In genomic region chr1:236011641-236012040, GRCh38 we compare ENCODE assay signal across 20 cellular contexts. TPM values are rescaled to one million over a fixed set of nuclear protein-coding genes. Genes with fewer than 3 reads are reported as not detected.
A peak's percentile ranks its signal among the peaks of the same experiment; 100 is the strongest.
DNase-seq lines count a peak whose midpoint lies in the region; ATAC-seq, FAIRE-seq and TF ChIP-seq lines count a peak whose summit lies in the region.
"Had no signal": no experiment of that assay in that cellular context is flagged by ENCODE, and none has a peak within 500 bp of the region (broad histone marks: within the 10 kb centered on the region; RNA-seq: fewer than 3 reads in every experiment).

No MANE protein-coding gene starts in this region.

- peaks cover 68% of the 10 kb centered on the region for H3K36me3 Mint-ChIP-seq in nephron (ENCODE audit: low read depth)
- H3K36me3 Mint-ChIP-seq in natural killer cell = no peaks in the 10 kb centered on the region

- H3K9me3 ChIP-seq in Peyer's patch = no peaks in the 10 kb centered on the region
- no peaks in the 10 kb centered on the region for H3K9me3 ChIP-seq in endothelial cell of umbilical vein (replicated peaks; ENCODE audit: control insufficient read depth, insufficient read depth, low read length)
- H3K9me3 ChIP-seq in suprapubic skin = no peaks in the 10 kb centered on the region
- H3K9me3 ChIP-seq in small intestine (ENCODE audit: control insufficient read depth, low read depth) = no peaks in the 10 kb centered on the region

- DNase-seq in Peyer's patch (no peak), endothelial cell of umbilical vein (ENCODE audit: low read depth, low spot score) (no peak), suprapubic skin (ENCODE audit: low spot score in 2 of 2) (no peak), natural killer cell (no peak), small intestine (no peak), NCI-H1417 treated with DMSO at 0.1 percent for 48 hours (lab: John Stamatoyannopoulos, UW) (no peak)
- DNase-seq: CD4-positive, alpha-beta T cell; H7; MV-4-11; NCI-H1417; NCI-H2029 treated with DMSO at 0.1 percent for 48 hours; NCI-H510A; NCI-H82 had no signal

- no peaks in the 10 kb centered on the region for H3K9me1 ChIP-seq in endothelial cell of umbilical vein (replicated peaks; ENCODE audit: control insufficient read depth, extremely low read depth, insufficient read depth, low read length)

- no peaks in the 10 kb centered on the region for H4K20me1 ChIP-seq in endothelial cell of umbilical vein (replicated peaks; ENCODE audit: control insufficient read depth, extremely low read depth, insufficient read depth, low read length)

- TF ChIP-seq CTCF in Peyer's patch (IDR thresholded peaks at IDR 0.05) = no peak
- no peak for TF ChIP-seq CTCF in endothelial cell of umbilical vein (IDR thresholded peaks at IDR 0.05; ENCODE audit: extremely low read depth in 1 of 2, insufficient read depth in 1 of 2, low read depth in 1 of 2, low read length in 2 of 2)
- no peak for TF ChIP-seq CTCF in nephron (IDR thresholded peaks at IDR 0.05; ENCODE audit: unreplicated experiment in 3 of 3)
- TF ChIP-seq CTCF in suprapubic skin (IDR thresholded peaks at IDR 0.05) = no peak
- TF ChIP-seq CTCF in natural killer cell (IDR thresholded peaks at IDR 0.05) = no peak

- H3K27me3 Mint-ChIP-seq in nephron (ENCODE audit: low read depth) (no peaks in the 10 kb centered on the region), natural killer cell (ENCODE audit: low read depth in 2 of 2) (peaks cover 7 to 13% of the 10 kb centered on the region in 2 donors)
- H3K27me3 Mint-ChIP-seq: CD4-positive, alpha-beta T cell had no signal

- dilution Hi-C loops in endothelial cell of umbilical vein (cut with MboI; ENCODE audit: extremely low pct_ligation_motif_present, low sequenced_read_pairs) = no loop called here

- no peaks in the 10 kb centered on the region for H3K9me3 Mint-ChIP-seq in nephron
- no peaks in the 10 kb centered on the region for H3K9me3 Mint-ChIP-seq in natural killer cell
- H3K9me3 Mint-ChIP-seq: CD4-positive, alpha-beta T cell had no signal

- WGBS in suprapubic skin = 90% methylated on average over 11 of the region's 11 CpGs
- 92 to 94% (median 93%) methylated on average over 11 of the region's 11 CpGs for WGBS in small intestine, 3 donors

- FAIRE-seq in endothelial cell of umbilical vein (lab: Jason Lieb, UNC) (no peak), small intestine (lab: Jason Lieb, UNC) (no peak)
- FAIRE-seq: GM19239, HTR-8/SVneo had no signal

- H3K4me1 ChIP-seq in Peyer's patch (no peaks in the 10 kb centered on the region), endothelial cell of umbilical vein (ENCODE audit: control insufficient read depth, extremely low read depth, insufficient read depth, low read length) (peaks cover 18% of the 10 kb centered on the region), suprapubic skin (peaks cover 31% of the 10 kb centered on the region), small intestine (ENCODE audit: control insufficient read depth in 2 of 2, insufficient read depth in 1 of 2, low read depth in 1 of 2, low read length in 1 of 2) (no peaks in the 10 kb centered on the region)

- CTCF ChIA-PET in endothelial cell of umbilical vein (lab: Charles Lee) = interaction anchor here (1.7 kb wide), 1 partner anchor 10 kb away, joined by 3 read pairs; no protein-coding TSS in a partner anchor

- no TSS peak for BruUV-seq in endothelial cell of umbilical vein (replicated peaks; lab: Mats Ljungman, UMichigan)

- H3K4me3 ChIP-seq in Peyer's patch (no peak overlapping the region), endothelial cell of umbilical vein (replicated peaks in 1 of 3; ENCODE audit: insufficient read depth in 1 of 3, low read depth in 1 of 3, low read length in 3 of 3) (no peak overlapping the region), suprapubic skin (no peak overlapping the region), small intestine (ENCODE audit: low read depth in 1 of 2, low read length in 2 of 2) (no peak overlapping the region)
- H3K4me3 ChIP-seq: SK-N-MC had no signal

- peaks cover 27% of the 10 kb centered on the region for H3K4me1 Mint-ChIP-seq in nephron
- H3K4me1 Mint-ChIP-seq in natural killer cell = no peaks in the 10 kb centered on the region

- H3K27ac Mint-ChIP-seq in nephron (peak overlapping the region in 2 of 3 experiments; percentile 63 to 75), natural killer cell (no peak overlapping the region)
- H3K27ac Mint-ChIP-seq: CD4-positive, alpha-beta T cell had no signal

- H3K27ac ChIP-seq in Peyer's patch (peak overlapping the region in 3 of 4 donors; percentile 17 to 28 (median 20)), endothelial cell of umbilical vein (ENCODE audit: insufficient read depth, low read depth, low read length) (no peak overlapping the region), suprapubic skin (peak overlapping the region; percentile 32), small intestine (ENCODE audit: low read depth in 1 of 2, low read length in 1 of 2) (peak overlapping the region in 1 of 2 donors; percentile 41)
- H3K27ac ChIP-seq: HL-60, SK-N-MC had no signal

- no peak overlapping the region for H2AFZ ChIP-seq in endothelial cell of umbilical vein (ENCODE audit: low read depth, low read length)

- intact Hi-C loops in endothelial cell of umbilical vein (cut with micrococcal nuclease) = no loop called here
- intact Hi-C loops in natural killer cell (cut with micrococcal nuclease) = no loop called here

- POLR2A ChIA-PET in endothelial cell of umbilical vein (lab: Charles Lee) = no interaction called here

- H3K36me3 ChIP-seq in Peyer's patch = peaks cover 0 to 24% (median 0%) of the 10 kb centered on the region in 3 donors
- peaks cover 0 to 19% of the 10 kb centered on the region in 2 experiments for H3K36me3 ChIP-seq in endothelial cell of umbilical vein (ENCODE audit: control insufficient read depth in 2 of 2, extremely low read depth in 1 of 2, insufficient read depth in 2 of 2, low read length in 2 of 2)
- peaks cover 9% of the 10 kb centered on the region for H3K36me3 ChIP-seq in suprapubic skin
- H3K36me3 ChIP-seq in small intestine (ENCODE audit: control insufficient read depth in 2 of 2, insufficient read depth in 2 of 2, low read length in 2 of 2) = peaks cover 0 to 3% of the 10 kb centered on the region in 2 donors

- H3K4me3 Mint-ChIP-seq in nephron = no peak overlapping the region
- no peak overlapping the region for H3K4me3 Mint-ChIP-seq in natural killer cell
- H3K4me3 Mint-ChIP-seq: CD4-positive, alpha-beta T cell had no signal

- no peak overlapping the region for H3K4me2 ChIP-seq in endothelial cell of umbilical vein (ENCODE audit: insufficient read depth, low read length)

- TF ChIP-seq POLR2A in Peyer's patch (IDR thresholded peaks at IDR 0.05) (no peak), endothelial cell of umbilical vein (IDR thresholded peaks at IDR 0.05; ENCODE audit: low read depth, low read length) (no peak), suprapubic skin (IDR thresholded peaks at IDR 0.05) (no peak)

- no peak for TF ChIP-seq EP300 in suprapubic skin (IDR thresholded peaks at IDR 0.05)

- H3K9ac ChIP-seq in endothelial cell of umbilical vein (replicated peaks; ENCODE audit: extremely low read depth, insufficient read depth, low read length) = no peak overlapping the region

- ATAC-seq in GM19035 (IDR thresholded peaks at IDR 0.05; ENCODE audit: unreplicated experiment) (no peak), natural killer cell (no peak)
- ATAC-seq: Right ventricle myocardium inferior had no signal

- H3K27me3 ChIP-seq in Peyer's patch (no peaks in the 10 kb centered on the region), endothelial cell of umbilical vein (ENCODE audit: control insufficient read depth in 2 of 2, insufficient read depth in 2 of 2, low read length in 2 of 2) (no peaks in the 10 kb centered on the region), suprapubic skin (no peaks in the 10 kb centered on the region), small intestine (ENCODE audit: control insufficient read depth in 2 of 2, insufficient read depth in 2 of 2, low read length in 2 of 2) (no peaks in the 10 kb centered on the region)

- H3K79me2 ChIP-seq in endothelial cell of umbilical vein (ENCODE audit: control insufficient read depth, insufficient read depth, low read length) = no peaks in the 10 kb centered on the region

TF ChIP-seq in endothelial cell of umbilical vein, 7 proteins besides CTCF, POLR2A, EP300 and RAD21:
- TF ChIP-seq JUN (IDR thresholded peaks at IDR 0.05; ENCODE audit: borderline replicate concordance, insufficient read depth, insufficient read length, low read depth) (no peak), MAX (IDR thresholded peaks at IDR 0.05; ENCODE audit: insufficient read depth, insufficient read length) (peak; percentile 49)

RNA-seq across cellular contexts. Expression of gene NID1, which starts 53.2 kb away (rescaled TPM):
- total RNA-seq in Peyer's patch (10 to 100 TPM; 20.5 to 92.4 (median 62.0) TPM), endothelial cell of umbilical vein (87.0 and 102 TPM in 2 replicates), suprapubic skin (10 to 100 TPM; 27.9 to 48.4 (median 32.3) TPM), natural killer cell (under 1 TPM; 0.32 to 0.92 (median 0.85) TPM)
- polyA plus RNA-seq in endothelial cell of umbilical vein (87.8 and 109 TPM in 2 replicates), small intestine (10 to 100 TPM in 1 of 3 donors, 1 to 10 TPM in 1, under 1 TPM in 1; 0.67 to 36.0 (median 3.8) TPM)
- 84.1 and 87.7 TPM in 2 replicates for polyA plus RNA-seq in endothelial cell of umbilical vein (2011; cell fraction: cytosol; rRNA removed)
- 75.6 and 82.9 TPM in 2 replicates for polyA plus RNA-seq in endothelial cell of umbilical vein (2011; cell fraction: nucleus; rRNA removed)
- 63.2 and 88.4 TPM in 2 replicates for polyA plus RNA-seq in endothelial cell of umbilical vein (2012)
- polyA minus RNA-seq in endothelial cell of umbilical vein = 129 and 153 TPM in 2 replicates
- not detected for polyA minus RNA-seq in endothelial cell of umbilical vein (2011; cell fraction: cytosol; rRNA and poly(A)+ RNA removed)
- 49.7 and 57.7 TPM in 2 replicates for polyA minus RNA-seq in endothelial cell of umbilical vein (2011; cell fraction: nucleus; rRNA and poly(A)+ RNA removed)

Comparison
In these comparisons a context has a peak if more than half of its experiments do, and no peak if none do; other contexts are left out.
1. H3K27ac Mint-ChIP-seq: peak in nephron (2 of 3); none in natural killer cell (0 of 2).
2. RNA of gene NID1, which starts 53.2 kb away (total RNA-seq): 87.0 to 102 TPM in endothelial cell of umbilical vein, 20.5 to 92.4 TPM in Peyer's patch and 27.9 to 48.4 TPM in suprapubic skin; 0.32 to 0.92 TPM in natural killer cell; every median in the first group is over 10 times any median in the second.